1 cellular context compared by ENCODE assay signal in the genomic region with DNA sequence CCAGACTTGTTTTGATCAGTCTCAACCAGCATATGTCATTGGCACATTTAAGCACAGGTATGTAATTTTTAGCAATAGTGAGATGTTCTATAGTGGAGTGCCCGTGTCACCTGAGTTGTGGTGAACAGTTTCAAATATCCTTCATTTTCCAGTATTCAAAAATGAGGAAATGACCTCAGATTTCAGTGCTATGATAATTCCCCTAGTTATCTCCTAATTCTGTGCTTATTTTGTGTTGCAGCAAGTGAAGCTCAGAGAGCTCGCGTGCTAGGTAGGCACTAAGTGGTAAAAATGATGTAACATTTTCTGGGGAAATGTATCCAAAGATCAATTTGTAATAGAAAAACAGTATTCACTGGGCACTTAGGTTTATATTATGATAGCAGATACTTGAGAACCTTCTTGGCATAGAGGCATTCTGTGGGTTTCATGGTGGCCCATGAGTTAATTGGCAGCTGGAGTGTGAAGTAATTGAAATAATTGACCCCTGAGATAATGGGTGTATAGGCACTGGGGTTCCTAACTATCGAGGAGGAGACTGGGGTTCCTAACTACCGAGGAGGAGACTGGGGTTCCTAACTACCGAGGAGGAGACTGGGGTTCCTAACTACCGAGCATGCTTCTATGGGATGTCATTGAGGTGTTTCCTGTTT.
TF ChIP-seq lines count a peak whose summit lies in the region.

No MANE protein-coding gene starts in this region.

TF ChIP-seq in H1, 55 proteins besides CTCF, POLR2A, EP300 and RAD21:
- peak; percentile 76 for TF ChIP-seq POLR2AphosphoS5 (IDR thresholded peaks at IDR 0.05; ENCODE audit: low read depth, low read length)
- TF ChIP-seq, protein P1, sequence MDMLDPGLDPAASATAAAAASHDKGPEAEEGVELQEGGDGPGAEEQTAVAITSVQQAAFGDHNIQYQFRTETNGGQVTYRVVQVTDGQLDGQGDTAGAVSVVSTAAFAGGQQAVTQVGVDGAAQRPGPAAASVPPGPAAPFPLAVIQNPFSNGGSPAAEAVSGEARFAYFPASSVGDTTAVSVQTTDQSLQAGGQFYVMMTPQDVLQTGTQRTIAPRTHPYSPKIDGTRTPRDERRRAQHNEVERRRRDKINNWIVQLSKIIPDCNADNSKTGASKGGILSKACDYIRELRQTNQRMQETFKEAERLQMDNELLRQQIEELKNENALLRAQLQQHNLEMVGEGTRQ (IDR thresholded peaks at IDR 0.05; ENCODE audit: low read length) = no peak
